9 cellular contexts compared by ENCODE assay signal in genomic region chr22:38298312-38299000, GRCh38. TPM values are rescaled to one million over a fixed set of nuclear protein-coding genes. Genes with fewer than 3 reads are reported as not detected.
DNase-seq lines count a peak whose midpoint lies in the region; ATAC-seq, FAIRE-seq and TF ChIP-seq lines count a peak whose summit lies in the region.
"Had no signal": no experiment of that assay in that cellular context is flagged by ENCODE, and none has a peak within 500 bp of the region (broad histone marks: within the 10 kb centered on the region; RNA-seq: fewer than 3 reads in every experiment).

No MANE protein-coding gene starts in this region.

- no peaks in the 10 kb centered on the region for H3K4me1 Mint-ChIP-seq in T-cell

- no peak overlapping the region for H3K4me3 ChIP-seq in kidney (ENCODE audit: low read length in 2 of 2)

- DNase-seq in DMS 273 (lab: John Stamatoyannopoulos, UW; ENCODE audit: unreplicated experiment) (peak; percentile 22), DMS 273 treated with DMSO at 0.1 percent for 48 hours (lab: John Stamatoyannopoulos, UW) (no peak), T-cell (peak in 23 of 34 experiments; percentile 26 to 61 (median 43)), dermis blood vessel endothelial cell (peak; percentile 47), renal cortical epithelial cell (ENCODE audit: low read depth) (peak; percentile 90), middle frontal gyrus (ENCODE audit: extremely low spot score, low spot score) (no peak), kidney (no peak)

- H3K9me3 ChIP-seq in kidney (ENCODE audit: control insufficient read depth in 1 of 2, low read length in 2 of 2): no peaks in the 10 kb centered on the region

- no peaks in the 10 kb centered on the region for H3K27me3 Mint-ChIP-seq in T-cell

- POLR2A ChIA-PET in T-cell (lab: Charles Lee): no interaction called here

- peaks cover 0 to 1% of the 10 kb centered on the region in 2 donors for H3K4me1 ChIP-seq in kidney (ENCODE audit: control insufficient read depth in 1 of 2, insufficient read depth in 1 of 2, low read depth in 1 of 2, low read length in 2 of 2)

- H3K36me3 Mint-ChIP-seq in T-cell: peaks cover 31% of the 10 kb centered on the region

- CTCF ChIA-PET in T-cell (lab: Charles Lee): no interaction called here

- peaks cover 41 to 57% of the 10 kb centered on the region in 2 donors for H3K36me3 ChIP-seq in kidney (ENCODE audit: control insufficient read depth in 1 of 2, insufficient read depth in 2 of 2, low read length in 2 of 2)

- no peak overlapping the region for H3K27ac Mint-ChIP-seq in T-cell

- no peak overlapping the region for H3K9ac ChIP-seq in kidney (ENCODE audit: low read length in 2 of 2)

- intact Hi-C loops in kidney (cut with DNase I): no loop called here

- no peak for FAIRE-seq in kidney (lab: Jason Lieb, UNC)
- FAIRE-seq: A204.1 had no signal

- no peak for TF ChIP-seq CTCF in kidney (IDR thresholded peaks at IDR 0.05; ENCODE audit: borderline replicate concordance, extremely low read depth, insufficient read depth)

- no peak overlapping the region for H3K27ac ChIP-seq in kidney (ENCODE audit: low read depth in 2 of 2, low read length in 2 of 2)

- ATAC-seq in T-cell (replicated peaks in 1 of 4) (peak; percentile 56 to 74 (median 68)), GM18858 (IDR thresholded peaks at IDR 0.05; ENCODE audit: unreplicated experiment) (no peak)

- no peak overlapping the region for H3K4me3 Mint-ChIP-seq in T-cell

- H3K9me3 Mint-ChIP-seq in T-cell: no peaks in the 10 kb centered on the region

RNA-seq across cellular contexts. Expression of gene CSNK1E, which starts 18.8 kb away (rescaled TPM):
- total RNA-seq in T-cell (100 to 1,000 TPM; 105 to 142 (median 115) TPM), dermis blood vessel endothelial cell (127 and 141 TPM in 2 replicates), renal cortical epithelial cell (86.7 and 118 TPM in 2 replicates), kidney (101 TPM)
- polyA plus RNA-seq in kidney (ENCODE audit: insufficient read depth, low read depth, low replicate concordance): 33.6 TPM

RNA-seq across cellular contexts. Expression of gene TMEM184B, which starts 25.6 kb away (rescaled TPM):
- 10 to 100 TPM; 30.8 to 41.3 (median 35.8) TPM for total RNA-seq in T-cell
- total RNA-seq in dermis blood vessel endothelial cell: 36.2 and 49.4 TPM in 2 replicates
- total RNA-seq in renal cortical epithelial cell: 16.5 and 67.5 TPM in 2 replicates
- 54.1 TPM for total RNA-seq in kidney
- 22.9 TPM for polyA plus RNA-seq in kidney (ENCODE audit: insufficient read depth, low read depth, low replicate concordance)

Comparison
In these comparisons a context has a peak if more than half of its experiments do, and no peak if none do; other contexts are left out.
1. DNase-seq: peak in DMS 273 (single experiment), T-cell (23 of 34), dermis blood vessel endothelial cell (single experiment) and renal cortical epithelial cell (single experiment); none in DMS 273 treated with DMSO at 0.1 percent for 48 hours (single experiment), middle frontal gyrus (single experiment) and kidney (single experiment).